In the genomic region with DNA sequence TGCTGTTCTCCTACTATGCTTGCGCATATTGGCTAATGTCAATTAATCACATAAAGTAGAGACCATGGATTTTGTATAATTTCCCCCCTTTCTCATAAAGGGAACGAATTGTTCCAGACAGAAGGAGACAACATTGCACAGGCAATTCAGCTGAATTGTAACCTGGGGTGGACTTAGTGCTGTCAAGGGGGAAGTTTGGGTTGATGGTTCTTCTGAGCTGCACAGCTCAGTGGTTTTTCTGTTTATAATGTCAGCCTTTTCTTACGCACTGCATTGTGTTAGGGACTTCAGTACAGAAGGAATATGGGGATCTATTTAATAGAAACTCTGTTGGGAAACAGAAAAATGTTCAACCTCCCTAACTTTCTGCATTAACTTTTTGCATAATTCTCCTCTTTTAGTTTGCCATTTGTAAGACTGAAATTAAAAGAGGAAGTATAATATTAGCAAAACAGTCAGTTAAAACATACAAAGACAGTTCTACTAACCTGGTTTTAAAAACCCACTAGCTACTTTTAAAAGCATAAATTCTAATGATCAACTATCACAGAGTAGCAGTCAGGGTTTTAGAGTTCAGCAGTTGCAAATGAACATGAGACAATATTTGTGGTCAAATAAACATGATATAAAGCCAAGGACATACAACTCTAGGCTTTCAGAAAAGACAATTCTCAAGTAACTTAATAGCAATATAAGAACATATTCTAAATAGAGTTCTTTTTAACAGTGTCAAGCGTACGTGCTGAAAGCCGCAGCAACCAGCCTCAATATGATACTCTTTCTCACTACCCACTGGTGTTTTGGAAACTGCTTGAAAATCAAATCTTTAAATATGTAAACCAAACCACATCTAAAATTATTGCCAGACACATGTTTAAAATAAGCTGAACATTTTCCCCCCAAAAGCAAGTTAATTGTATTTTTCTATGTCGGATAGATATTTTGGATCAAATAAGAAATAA, we compare ENCODE assay signal across 1 cellular context.
TF ChIP-seq lines count a peak whose summit lies in the region.

No MANE protein-coding gene starts in this region.

TF ChIP-seq in endothelial cell of umbilical vein, 7 proteins besides CTCF, POLR2A, EP300 and RAD21 (continued from another document):
- TF ChIP-seq POLR2AphosphoS5 (IDR thresholded peaks at IDR 0.05; ENCODE audit: insufficient read depth, low read depth, low read length): no peak
